In the genomic region with DNA sequence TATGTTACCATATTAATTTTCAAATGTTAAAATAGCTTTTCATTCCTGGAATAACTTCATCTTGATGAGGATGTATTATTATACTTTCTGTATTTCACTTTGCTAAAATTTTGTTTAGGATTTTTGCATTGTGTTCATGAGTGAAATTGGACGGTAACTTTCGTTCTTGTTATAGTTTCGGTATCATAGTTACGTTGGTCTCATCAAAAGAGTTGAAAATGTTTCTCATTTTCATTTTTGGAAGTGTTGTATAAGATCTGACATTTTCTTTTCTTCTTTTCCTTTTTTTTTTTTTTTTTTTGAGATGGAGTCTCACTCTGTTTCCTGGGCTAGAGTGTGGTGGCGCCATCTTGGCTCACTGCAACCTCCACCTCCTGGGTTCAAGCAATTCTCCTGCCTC, we compare ENCODE assay signal across 27 cellular contexts. TPM values are rescaled to one million over a fixed set of nuclear protein-coding genes. Genes with fewer than 3 reads are reported as not detected.
"Had no signal": no experiment of that assay in that cellular context is flagged by ENCODE, and none has a peak within 500 bp of the region (broad histone marks: within the 10 kb centered on the region; RNA-seq: fewer than 3 reads in every experiment).

No MANE protein-coding gene starts in this region.

- H3K9me3 ChIP-seq: Peyer's patch had no signal

- FAIRE-seq: HepG2 had no signal

- ATAC-seq: HepG2, Right ventricle myocardium inferior, SK-N-SH treated with all-trans-retinoic acid at 6 μM for 48 hours had no signal

- DNase-seq: IMR-90; Karpas-422; KG1; MG63; NCI-H1092 treated with DMSO at 0.1 percent for 48 hours; NCI-H1436; NCI-H187; NCI-H2029; NCI-H2081 treated with DMSO at 0.1 percent for 48 hours; NCI-H2171; NCI-H226; NCI-H446; NCI-H510A; NCI-H524 treated with DMSO at 0.1 percent for 48 hours; NCI-H69; NCI-H774; NK-92 treated with Interleukin-12 subunit alpha and Interleukin-12 subunit beta, amount 100 ng/mL, for 24 hours; PC-9; Peyer's patch; SHP77 treated with DMSO at 0.1 percent for 48 hours; SJCRH30 had no signal

RNA-seq across cellular contexts. Expression of gene PRRT1B, which starts 20.0 kb away (rescaled TPM):
- total RNA-seq: HepG2, HT1080, IMR-90, OCI-LY7, PC-9, Right ventricle myocardium inferior, RPMI7951, SJCRH30 had no signal
